Comparison of ENCODE assay signal across 17 cellular contexts in genomic region chr18:50422286-50422898, GRCh38. TPM values are rescaled to one million over a fixed set of nuclear protein-coding genes. Genes with fewer than 3 reads are reported as not detected.
DNase-seq lines count a peak whose midpoint lies in the region; ATAC-seq, FAIRE-seq and TF ChIP-seq lines count a peak whose summit lies in the region.
"Had no signal": no experiment of that assay in that cellular context is flagged by ENCODE, and none has a peak within 500 bp of the region (broad histone marks: within the 10 kb centered on the region; RNA-seq: fewer than 3 reads in every experiment).

No MANE protein-coding gene starts in this region.

- H3K36me3 ChIP-seq in heart right ventricle (no peaks in the 10 kb centered on the region), endothelial cell of umbilical vein (ENCODE audit: control insufficient read depth in 2 of 2, extremely low read depth in 1 of 2, insufficient read depth in 2 of 2, low read length in 2 of 2) (no peaks in the 10 kb centered on the region), parathyroid adenoma (ENCODE audit: control insufficient read depth, insufficient read depth, low read length) (no peaks in the 10 kb centered on the region)

- dilution Hi-C loops in endothelial cell of umbilical vein (cut with MboI; ENCODE audit: extremely low pct_ligation_motif_present, low sequenced_read_pairs), result no loop called here

- peaks cover 7% of the 10 kb centered on the region for H3K9me3 Mint-ChIP-seq in activated naive CD4-positive, alpha-beta T cell treated with anti-CD3 and anti-CD28 coated beads, Interleukin-2, amount 10 ng/mL, durations not matched to agents 7 days and 5 days

- no peak overlapping the region for H3K4me3 Mint-ChIP-seq in activated naive CD4-positive, alpha-beta T cell treated with anti-CD3 and anti-CD28 coated beads, Interleukin-2, amount 10 ng/mL, durations not matched to agents 7 days and 5 days
- H3K4me3 Mint-ChIP-seq in T-helper 17 cell, result no peak overlapping the region
- H3K4me3 Mint-ChIP-seq: CD4-positive, CD25-positive, alpha-beta regulatory T cell; HFFc6 had no signal

- H3K4me1 ChIP-seq in heart right ventricle, result peaks cover 0 to 17% (median 2%) of the 10 kb centered on the region in 9 donors
- no peaks in the 10 kb centered on the region for H3K4me1 ChIP-seq in endothelial cell of umbilical vein (ENCODE audit: control insufficient read depth, extremely low read depth, insufficient read depth, low read length)
- no peaks in the 10 kb centered on the region for H3K4me1 ChIP-seq in parathyroid adenoma

- H3K4me1 Mint-ChIP-seq in activated naive CD4-positive, alpha-beta T cell treated with anti-CD3 and anti-CD28 coated beads, Interleukin-2, amount 10 ng/mL, durations not matched to agents 7 days and 5 days, result no peaks in the 10 kb centered on the region
- no peaks in the 10 kb centered on the region for H3K4me1 Mint-ChIP-seq in T-helper 17 cell
- H3K4me1 Mint-ChIP-seq: CD4-positive, CD25-positive, alpha-beta regulatory T cell had no signal

- no peak overlapping the region for H3K9ac ChIP-seq in endothelial cell of umbilical vein (replicated peaks; ENCODE audit: extremely low read depth, insufficient read depth, low read length)
- no peak overlapping the region for H3K9ac ChIP-seq in parathyroid adenoma
- H3K9ac ChIP-seq: BLaER1 treated with 17β-estradiol and CSF1 and Interleukin-3, amounts not matched to agents 10 nM and 100 nM had no signal

- POLR2A ChIA-PET in endothelial cell of umbilical vein (lab: Charles Lee), result no interaction called here

- intact Hi-C loops in heart right ventricle (cut with DNase I), result loop anchor here in 1 of 10 donors (10.0 kb wide), 1 partner anchor 208 kb away; no protein-coding TSS in a partner anchor
- intact Hi-C loops in left cardiac atrium (cut with DNase I), result loop anchor here (10.0 kb wide), 2 partner anchors 118 to 208 kb away; no protein-coding TSS in a partner anchor
- intact Hi-C loops in endothelial cell of umbilical vein (cut with micrococcal nuclease), result loop anchor here (10.0 kb wide), 1 partner anchor 418 kb away; no protein-coding TSS in a partner anchor

- no peaks in the 10 kb centered on the region for H3K9me1 ChIP-seq in endothelial cell of umbilical vein (replicated peaks; ENCODE audit: control insufficient read depth, extremely low read depth, insufficient read depth, low read length)

- H4K20me1 ChIP-seq in endothelial cell of umbilical vein (replicated peaks; ENCODE audit: control insufficient read depth, extremely low read depth, insufficient read depth, low read length), result no peaks in the 10 kb centered on the region
- H4K20me1 ChIP-seq: BLaER1 treated with 17β-estradiol and CSF1 and Interleukin-3, amounts not matched to agents 10 nM and 100 nM had no signal

- BruUV-seq in endothelial cell of umbilical vein (replicated peaks; lab: Mats Ljungman, UMichigan), result no TSS peak

- peaks cover 0 to 37% (median 7%) of the 10 kb centered on the region in 11 donors for H3K9me3 ChIP-seq in heart right ventricle
- no peaks in the 10 kb centered on the region for H3K9me3 ChIP-seq in endothelial cell of umbilical vein (replicated peaks; ENCODE audit: control insufficient read depth, insufficient read depth, low read length)
- no peaks in the 10 kb centered on the region for H3K9me3 ChIP-seq in parathyroid adenoma (ENCODE audit: control insufficient read depth, low read length)
- H3K9me3 ChIP-seq in T-helper 17 cell (ENCODE audit: control insufficient read depth, low read length, poor library complexity, severe bottlenecking), result no peaks in the 10 kb centered on the region

- H3K27ac ChIP-seq in heart right ventricle, result peak overlapping the region in 6 of 10 donors; percentile 8 to 53 (median 37)
- H3K27ac ChIP-seq in endothelial cell of umbilical vein (ENCODE audit: insufficient read depth, low read depth, low read length), result no peak overlapping the region
- H3K27ac ChIP-seq in parathyroid adenoma, result no peak overlapping the region
- H3K27ac ChIP-seq: BLaER1 treated with 17β-estradiol and CSF1 and Interleukin-3, amounts not matched to agents 10 nM and 100 nM; HL-60 had no signal

- 21 to 22% methylated on average over 2 of the region's 2 CpGs for WGBS in heart right ventricle, 2 donors

- H3K79me2 ChIP-seq in endothelial cell of umbilical vein (ENCODE audit: control insufficient read depth, insufficient read depth, low read length) (no peaks in the 10 kb centered on the region), parathyroid adenoma (no peaks in the 10 kb centered on the region)

- no peak overlapping the region for H3K27ac Mint-ChIP-seq in activated naive CD4-positive, alpha-beta T cell treated with anti-CD3 and anti-CD28 coated beads, Interleukin-2, amount 10 ng/mL, durations not matched to agents 7 days and 5 days
- no peak overlapping the region for H3K27ac Mint-ChIP-seq in T-helper 17 cell
- H3K27ac Mint-ChIP-seq: CD4-positive, CD25-positive, alpha-beta regulatory T cell; HFFc6 had no signal

- ATAC-seq in heart right ventricle, result peak in 1 of 8 donors; percentile 17
- no peak for ATAC-seq in left cardiac atrium
- ATAC-seq in HG02973 (IDR thresholded peaks at IDR 0.05; ENCODE audit: unreplicated experiment), result no peak
- no peak for ATAC-seq in T-helper 17 cell

- TF ChIP-seq POLR2A in endothelial cell of umbilical vein (IDR thresholded peaks at IDR 0.05; ENCODE audit: low read depth, low read length), result no peak

- CTCF ChIA-PET in endothelial cell of umbilical vein (lab: Charles Lee), result interaction anchor here (0.9 kb wide), 1 partner anchor 10 kb away, joined by 3 read pairs; no protein-coding TSS in a partner anchor
- CTCF ChIA-PET in activated naive CD4-positive, alpha-beta T cell treated with anti-CD3 and anti-CD28 coated beads, Interleukin-2, amount 10 ng/mL, durations not matched to agents 7 days and 5 days (lab: Charles Lee), result no interaction called here

- H3K27me3 ChIP-seq in heart right ventricle (no peaks in the 10 kb centered on the region), endothelial cell of umbilical vein (ENCODE audit: control insufficient read depth in 2 of 2, insufficient read depth in 2 of 2, low read length in 2 of 2) (no peaks in the 10 kb centered on the region), parathyroid adenoma (ENCODE audit: control insufficient read depth, insufficient read depth, low read length) (no peaks in the 10 kb centered on the region)
- H3K27me3 ChIP-seq: BLaER1 treated with 17β-estradiol and CSF1 and Interleukin-3, amounts not matched to agents 10 nM and 100 nM had no signal

- no peak for FAIRE-seq in endothelial cell of umbilical vein (lab: Jason Lieb, UNC)
- FAIRE-seq: GM19239 had no signal

- no peak overlapping the region for H2AFZ ChIP-seq in endothelial cell of umbilical vein (ENCODE audit: low read depth, low read length)
- H2AFZ ChIP-seq in parathyroid adenoma, result peak overlapping the region; percentile 19

- H3K4me2 ChIP-seq in endothelial cell of umbilical vein (ENCODE audit: insufficient read depth, low read length) (no peak overlapping the region), parathyroid adenoma (ENCODE audit: low read length) (no peak overlapping the region)
- H3K4me2 ChIP-seq: BLaER1 treated with 17β-estradiol and CSF1 and Interleukin-3, amounts not matched to agents 10 nM and 100 nM had no signal

- TF ChIP-seq CTCF in heart right ventricle (IDR thresholded peaks at IDR 0.05), result no peak
- no peak for TF ChIP-seq CTCF in endothelial cell of umbilical vein (IDR thresholded peaks at IDR 0.05; ENCODE audit: extremely low read depth in 1 of 2, insufficient read depth in 1 of 2, low read depth in 1 of 2, low read length in 2 of 2)
- no peak for TF ChIP-seq CTCF in fibroblast of villous mesenchyme (IDR thresholded peaks at IDR 0.05; ENCODE audit: insufficient read depth, low read depth, low read length)
- TF ChIP-seq CTCF in parathyroid adenoma (IDR thresholded peaks at IDR 0.05), result no peak

- no peak for DNase-seq in heart right ventricle
- no peak for DNase-seq in left cardiac atrium
- no peak for DNase-seq in endothelial cell of umbilical vein (ENCODE audit: low read depth, low spot score)
- peak; percentile 7 for DNase-seq in fibroblast of villous mesenchyme (ENCODE audit: low read depth)
- no peak for DNase-seq in activated naive CD4-positive, alpha-beta T cell treated with anti-CD3 and anti-CD28 coated beads, Interleukin-2, amount 10 ng/mL, durations not matched to agents 7 days and 5 days
- DNase-seq in T-helper 17 cell, result no peak
- DNase-seq: ACHN; CD4-positive, CD25-positive, alpha-beta regulatory T cell; DMS53; GF-D8; HCEC 1CT; HFFc6 had no signal

- no peaks in the 10 kb centered on the region for H3K36me3 Mint-ChIP-seq in activated naive CD4-positive, alpha-beta T cell treated with anti-CD3 and anti-CD28 coated beads, Interleukin-2, amount 10 ng/mL, durations not matched to agents 7 days and 5 days
- no peaks in the 10 kb centered on the region for H3K36me3 Mint-ChIP-seq in T-helper 17 cell (ENCODE audit: low read depth)
- H3K36me3 Mint-ChIP-seq: CD4-positive, CD25-positive, alpha-beta regulatory T cell had no signal

- peaks cover 12% of the 10 kb centered on the region for H3K27me3 Mint-ChIP-seq in activated naive CD4-positive, alpha-beta T cell treated with anti-CD3 and anti-CD28 coated beads, Interleukin-2, amount 10 ng/mL, durations not matched to agents 7 days and 5 days
- H3K27me3 Mint-ChIP-seq in T-helper 17 cell, result peaks cover 25% of the 10 kb centered on the region

- H3K4me3 ChIP-seq in heart right ventricle (no peak overlapping the region), endothelial cell of umbilical vein (replicated peaks in 1 of 3; ENCODE audit: insufficient read depth in 1 of 3, low read depth in 1 of 3, low read length in 3 of 3) (no peak overlapping the region), fibroblast of villous mesenchyme (ENCODE audit: low read depth, low read length) (no peak overlapping the region), parathyroid adenoma (ENCODE audit: low read depth, low read length) (no peak overlapping the region)
- H3K4me3 ChIP-seq: BLaER1 treated with 17β-estradiol and CSF1 and Interleukin-3, amounts not matched to agents 10 nM and 100 nM had no signal

TF ChIP-seq in endothelial cell of umbilical vein, 7 proteins besides CTCF, POLR2A, EP300 and RAD21:
- TF ChIP-seq MYC (IDR thresholded peaks at IDR 0.05; ENCODE audit: low read depth, low read length) (no peak), FOS (IDR thresholded peaks at IDR 0.05; ENCODE audit: borderline replicate concordance, insufficient read depth, low read length) (peak; percentile 5)

RNA-seq across cellular contexts. Expression of gene SKA1, which starts 47.5 kb away (rescaled TPM):
- total RNA-seq in heart right ventricle (1 to 10 TPM in 1 of 10 donors, under 1 TPM in 9; 0.13 to 1.9 (median 0.33) TPM), left cardiac atrium (under 1 TPM; 0.21 to 0.74 TPM), endothelial cell of umbilical vein (21.9 and 23.9 TPM in 2 replicates), fibroblast of villous mesenchyme (9.0 and 13.4 TPM in 2 replicates), T-helper 17 cell (under 1 TPM; 0.27 to 0.39 TPM)
- polyA plus RNA-seq in heart right ventricle (under 1 TPM; 0.12 to 0.29 TPM), endothelial cell of umbilical vein (6.9 and 8.7 TPM in 2 replicates)
- 11.9 and 13.8 TPM in 2 replicates for polyA plus RNA-seq in endothelial cell of umbilical vein (2011; cell fraction: cytosol; rRNA removed)
- polyA plus RNA-seq in endothelial cell of umbilical vein (2011; cell fraction: nucleus; rRNA removed), result 4.7 and 7.1 TPM in 2 replicates
- 4.6 and 12.7 TPM in 2 replicates for polyA plus RNA-seq in endothelial cell of umbilical vein (2012)
- 5.8 and 6.0 TPM in 2 replicates for polyA minus RNA-seq in endothelial cell of umbilical vein
- polyA minus RNA-seq in endothelial cell of umbilical vein (2011; cell fraction: cytosol; rRNA and poly(A)+ RNA removed), result 17.7 TPM
- 2.8 and 3.7 TPM in 2 replicates for polyA minus RNA-seq in endothelial cell of umbilical vein (2011; cell fraction: nucleus; rRNA and poly(A)+ RNA removed)

Comparison
In these comparisons a context has a peak if more than half of its experiments do, and no peak if none do; other contexts are left out.
1. H3K27ac ChIP-seq: peak in heart right ventricle (6 of 10); none in endothelial cell of umbilical vein (single experiment) and parathyroid adenoma (single experiment).